In genomic region chr16:65945485-65945884, GRCh38 we compare ENCODE assay signal across 28 cellular contexts.
"Had no signal": no experiment of that assay in that cellular context is flagged by ENCODE, and none has a peak within 500 bp of the region (broad histone marks: within the 10 kb centered on the region; RNA-seq: fewer than 3 reads in every experiment).

No MANE protein-coding gene starts in this region.

- H3K9me3 ChIP-seq: neutrophil, pancreas, prostate gland, spleen, suprapubic skin, testis, tibial artery, transverse colon, upper lobe of right lung, vagina had no signal

- H3K4me1 ChIP-seq: pancreas, prostate gland, spleen, suprapubic skin, testis, tibial artery, transverse colon, upper lobe of right lung, vagina had no signal

- H3K36me3 ChIP-seq: neutrophil, pancreas, prostate gland, spleen, suprapubic skin, tibial artery, transverse colon, upper lobe of right lung, vagina had no signal

- ATAC-seq: naive thymus-derived CD8-positive, alpha-beta T cell; natural killer cell treated with Interleukin-12 subunit alpha and Interleukin-12 subunit beta and Interleukin-15 and Interleukin-18, amount 100 ng/mL, for 72 hours; pancreas; right cardiac atrium; sciatic nerve; stimulated activated memory B cell treated with anti-CD40 and anti-IgM and Interleukin-4, amounts not matched to agents 10 μg/mL and 1 μg/mL and 100 μg/mL, for 72 hours; stimulated activated naive CD8-positive, alpha-beta T cell treated with anti-CD3 and anti-CD28 coated beads, Interleukin-15, amount 100 ng/mL, for 72 hours; stimulated activated naive CD8-positive, alpha-beta T cell treated with anti-CD3 and anti-CD28 coated beads, Interleukin-15, Interleukin-2, amounts not matched to agents 100 U/mL and 50 U/mL, for 24 hours; upper lobe of right lung had no signal

- H3K27ac ChIP-seq: neutrophil, pancreas, prostate gland, skin epidermis, spleen, suprapubic skin, testis, tibial artery, transverse colon, upper lobe of right lung, vagina had no signal

- H3K4me3 ChIP-seq: pancreas, prostate gland, skin epidermis, smooth muscle cell, spleen, suprapubic skin, testis, tibial artery, transverse colon, upper lobe of right lung, vagina had no signal

- H3K27me3 ChIP-seq: neutrophil, pancreas, spleen, suprapubic skin, testis, tibial artery, transverse colon, upper lobe of right lung, vagina had no signal

- DNase-seq: naive thymus-derived CD8-positive, alpha-beta T cell; nephron progenitor cell; nucleus accumbens; pancreas; right cardiac atrium; spleen; stimulated activated CD4-positive, alpha-beta T cell treated with anti-CD3 and anti-CD28 coated beads, Interleukin-12 subunit alpha, Interleukin-12 subunit beta, amount 100 ng/mL, for 4 hours; stimulated activated CD4-positive, alpha-beta T cell treated with anti-CD3 and anti-CD28 coated beads, Interleukin-1b, Interleukin-23, amount 100 ng/mL, for 48 hours; stimulated activated CD4-positive, alpha-beta T cell treated with anti-CD3 and anti-CD28 coated beads, Interleukin-4, amount 100 ng/mL, for 1 hour; stimulated activated CD4-positive, alpha-beta T cell treated with anti-CD3 and anti-CD28 coated beads, Interleukin-4, amount 100 ng/mL, for 4 hours; stimulated activated CD8-positive, alpha-beta memory T cell treated with anti-CD3 and anti-CD28 coated beads, Interleukin-4, amount 100 ng/mL, for 48 hours; stimulated activated naive CD4-positive, alpha-beta T cell; stimulated activated naive CD8-positive, alpha-beta T cell treated with anti-CD3 and anti-CD28 coated beads, Interleukin-15, amount 100 ng/mL, for 72 hours; stimulated activated naive CD8-positive, alpha-beta T cell treated with anti-CD3 and anti-CD28 coated beads, Interleukin-15, Interleukin-2, amounts not matched to agents 100 U/mL and 50 U/mL, for 24 hours; substantia nigra; testis; tibial artery; transverse colon; upper lobe of right lung had no signal
